ENCODE assay signal across 8 cellular contexts in the genomic region with DNA sequence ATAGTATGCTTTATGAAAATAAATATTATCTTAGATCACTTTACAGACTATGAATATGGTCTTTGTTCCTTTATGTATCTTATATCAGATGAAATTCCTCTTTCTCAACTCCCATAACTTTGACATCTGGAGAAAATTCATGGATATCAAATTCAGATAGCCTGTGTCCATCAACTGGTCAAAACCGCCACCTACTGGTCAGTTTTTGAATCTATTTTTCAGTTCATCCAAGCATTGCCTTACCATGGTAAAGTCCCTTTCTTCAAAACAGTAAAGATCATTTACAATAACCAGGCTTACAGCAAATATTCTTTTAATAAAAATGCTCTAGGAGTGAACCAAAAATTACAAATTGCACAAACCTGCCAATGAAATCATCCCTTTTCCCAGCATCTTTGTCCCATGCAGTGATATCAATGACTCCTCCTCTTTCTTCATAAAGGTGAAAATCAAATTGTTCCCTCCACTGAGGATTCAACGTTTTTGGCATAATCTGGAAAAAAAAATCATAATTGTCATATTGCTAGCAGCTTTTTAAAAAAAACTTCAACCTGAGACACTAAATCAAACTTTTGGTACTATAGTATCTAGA.
DNase-seq lines count a peak whose midpoint lies in the region; ATAC-seq and TF ChIP-seq lines count a peak whose summit lies in the region.

No MANE protein-coding gene starts in this region.

- H3K27me3 Mint-ChIP-seq in activated CD8-positive, alpha-beta T cell treated with anti-CD3 and anti-CD28 coated beads, Interleukin-2, amount 10 ng/mL, durations not matched to agents 7 days and 5 days (ENCODE audit: low read depth): no peaks in the 10 kb centered on the region

- no peak overlapping the region for H3K4me3 ChIP-seq in AG04450 (ENCODE audit: low read depth, low read length)

- no peak for ATAC-seq in activated CD8-positive, alpha-beta T cell treated with anti-CD3 and anti-CD28 coated beads, Interleukin-2, amount 10 ng/mL, durations not matched to agents 7 days and 5 days

- CTCF ChIA-PET in AG04450 (lab: Charles Lee): interaction anchor here (1.0 to 2.4 kb wide), 4 partner anchors 10 to 77 kb away, joined by 4 to 7 read pairs (median 4); no protein-coding TSS in a partner anchor
- CTCF ChIA-PET in activated CD8-positive, alpha-beta T cell treated with anti-CD3 and anti-CD28 coated beads, Interleukin-2, amount 10 ng/mL, durations not matched to agents 7 days and 5 days (lab: Charles Lee): interaction anchor here (0.8 to 0.9 kb wide), 2 partner anchors 13 to 15 kb away, joined by 3 read pairs; no protein-coding TSS in a partner anchor

- no peak overlapping the region for H3K4me3 Mint-ChIP-seq in activated CD8-positive, alpha-beta T cell treated with anti-CD3 and anti-CD28 coated beads, Interleukin-2, amount 10 ng/mL, durations not matched to agents 7 days and 5 days

- no peak overlapping the region for H3K27ac Mint-ChIP-seq in activated CD8-positive, alpha-beta T cell treated with anti-CD3 and anti-CD28 coated beads, Interleukin-2, amount 10 ng/mL, durations not matched to agents 7 days and 5 days

- POLR2A ChIA-PET in AG04450 (lab: Yijun Ruan, JAX): no interaction called here
- POLR2A ChIA-PET in activated CD8-positive, alpha-beta T cell treated with anti-CD3 and anti-CD28 coated beads, Interleukin-2, amount 10 ng/mL, durations not matched to agents 7 days and 5 days (lab: Charles Lee): no interaction called here

- no peaks in the 10 kb centered on the region for H3K36me3 Mint-ChIP-seq in activated CD8-positive, alpha-beta T cell treated with anti-CD3 and anti-CD28 coated beads, Interleukin-2, amount 10 ng/mL, durations not matched to agents 7 days and 5 days (ENCODE audit: low read depth)

- DNase-seq in AG04450 (ENCODE audit: low read depth, low spot score) (peak; percentile 8), GM04503 (ENCODE audit: low read depth) (peak; percentile 5), HuH-7 (ENCODE audit: low spot score) (peak; percentile 8), iris pigment epithelial cell (ENCODE audit: low read depth) (peak; percentile 56), NOMO-1 (lab: John Stamatoyannopoulos, UW; ENCODE audit: unreplicated experiment in 2 of 2) (no peak), GM19238 (ENCODE audit: insufficient read length, low spot score) (no peak), mucosa of gallbladder (ENCODE audit: low spot score) (no peak)
- peak; percentile 25 for DNase-seq in activated CD8-positive, alpha-beta T cell treated with anti-CD3 and anti-CD28 coated beads, Interleukin-2, amount 10 ng/mL, durations not matched to agents 7 days and 5 days

- no peaks in the 10 kb centered on the region for H3K9me3 ChIP-seq in AG04450 (ENCODE audit: control insufficient read depth, insufficient read depth, low read length)

- no peaks in the 10 kb centered on the region for H3K27me3 ChIP-seq in AG04450 (ENCODE audit: control insufficient read depth, insufficient read depth, low read length)

- H3K4me1 Mint-ChIP-seq in activated CD8-positive, alpha-beta T cell treated with anti-CD3 and anti-CD28 coated beads, Interleukin-2, amount 10 ng/mL, durations not matched to agents 7 days and 5 days (ENCODE audit: low read depth): no peaks in the 10 kb centered on the region

- TF ChIP-seq CTCF in AG04450 (IDR thresholded peaks at IDR 0.05; ENCODE audit: low read depth, low read length): peak; percentile 71

- no peaks in the 10 kb centered on the region for H3K9me3 Mint-ChIP-seq in activated CD8-positive, alpha-beta T cell treated with anti-CD3 and anti-CD28 coated beads, Interleukin-2, amount 10 ng/mL, durations not matched to agents 7 days and 5 days (ENCODE audit: insufficient read depth)

- H3K27ac ChIP-seq in AG04450 (ENCODE audit: low read depth, low read length): no peak overlapping the region

Comparison
In these comparisons a context has a peak if more than half of its experiments do, and no peak if none do; other contexts are left out.
1. DNase-seq: peak in AG04450 (single experiment), GM04503 (single experiment), HuH-7 (single experiment), activated CD8-positive, alpha-beta T cell treated with anti-CD3 and anti-CD28 coated beads, Interleukin-2, amount 10 ng/mL, durations not matched to agents 7 days and 5 days (single experiment) and iris pigment epithelial cell (single experiment); none in NOMO-1 (0 of 2), GM19238 (single experiment) and mucosa of gallbladder (single experiment).